ENCODE assay signal across 9 cellular contexts in genomic region chr11:46369458-46370152, GRCh38. TPM values are rescaled to one million over a fixed set of nuclear protein-coding genes. Genes with fewer than 3 reads are reported as not detected.
DNase-seq lines count a peak whose midpoint lies in the region; ATAC-seq lines count a peak whose summit lies in the region.
"Had no signal": no experiment of that assay in that cellular context is flagged by ENCODE, and none has a peak within 500 bp of the region (broad histone marks: within the 10 kb centered on the region; RNA-seq: fewer than 3 reads in every experiment).

No MANE protein-coding gene starts in this region.

- DNase-seq in DMS79 (lab: John Stamatoyannopoulos, UW), result peak; percentile 62
- DNase-seq in GM23248, result peak; percentile 80
- peak; percentile 27 to 36 for DNase-seq in NCI-H1930 (lab: John Stamatoyannopoulos, UW)
- DNase-seq in activated CD4-positive, alpha-beta T cell treated with anti-CD3 and anti-CD28 coated beads for 4 hours, result peak; percentile 54 to 56
- DNase-seq in effector memory CD8-positive, alpha-beta T cell, result peak in 1 of 3 experiments; percentile 52
- peak in 5 of 9 donors; percentile 45 to 58 (median 52) for DNase-seq in naive thymus-derived CD4-positive, alpha-beta T cell

- no peaks in the 10 kb centered on the region for H3F3A ChIP-seq in GM23248 (ENCODE audit: insufficient read depth)

- no peaks in the 10 kb centered on the region for H3K27me3 ChIP-seq in GM23248 (replicated peaks; ENCODE audit: insufficient read depth)
- no peaks in the 10 kb centered on the region for H3K27me3 ChIP-seq in naive thymus-derived CD4-positive, alpha-beta T cell (ENCODE audit: control insufficient read depth in 2 of 2, insufficient read depth in 2 of 2, low read length in 2 of 2)

- no peak overlapping the region for H3K4me3 Mint-ChIP-seq in effector memory CD8-positive, alpha-beta T cell
- H3K4me3 Mint-ChIP-seq in naive thymus-derived CD4-positive, alpha-beta T cell, result no peak overlapping the region

- H3K9me3 ChIP-seq in GM23248 (ENCODE audit: low read depth), result no peaks in the 10 kb centered on the region
- no peaks in the 10 kb centered on the region for H3K9me3 ChIP-seq in naive thymus-derived CD4-positive, alpha-beta T cell (ENCODE audit: control insufficient read depth in 2 of 3, low read length in 3 of 3)

- H3K4me3 ChIP-seq in GM23248, result no peak overlapping the region
- H3K4me3 ChIP-seq in naive thymus-derived CD4-positive, alpha-beta T cell (ENCODE audit: low read length), result no peak overlapping the region

- no peak overlapping the region for H2AFZ ChIP-seq in GM23248

- no peak overlapping the region for H3K27ac ChIP-seq in GM23248
- no peak overlapping the region for H3K27ac ChIP-seq in naive thymus-derived CD4-positive, alpha-beta T cell (ENCODE audit: low read depth, low read length)

- H3K4me2 ChIP-seq in GM23248 (ENCODE audit: unreplicated experiment), result no peak overlapping the region

- no peaks in the 10 kb centered on the region for H4K20me1 ChIP-seq in GM23248 (ENCODE audit: insufficient read depth)

- H3K4me1 Mint-ChIP-seq in effector memory CD8-positive, alpha-beta T cell (ENCODE audit: low read depth in 2 of 2), result peaks cover 26% of the 10 kb centered on the region in 2 donors
- peaks cover 6 to 33% (median 21%) of the 10 kb centered on the region in 7 donors for H3K4me1 Mint-ChIP-seq in naive thymus-derived CD4-positive, alpha-beta T cell

- H3K27me3 Mint-ChIP-seq in effector memory CD8-positive, alpha-beta T cell, result no peaks in the 10 kb centered on the region
- H3K27me3 Mint-ChIP-seq in naive thymus-derived CD4-positive, alpha-beta T cell, result no peaks in the 10 kb centered on the region

- POLR2A ChIA-PET in naive thymus-derived CD4-positive, alpha-beta T cell (lab: Charles Lee), result interaction anchor here (0.6 to 12.1 kb wide), 2 partner anchors 21 to 39 kb away, joined by 3 to 226 read pairs; partner anchors contain the start of gene DGKZ

- no peaks in the 10 kb centered on the region for H3K9me2 ChIP-seq in GM23248 (ENCODE audit: insufficient read depth)

- 67 to 71% methylated on average over 23 to 25 of the region's 25 CpGs for WGBS in GM23248 (ENCODE audit: low coverage in 1 of 2, low lambda C conversion rate in 2 of 2, missing lambda C conversion rate in 2 of 2), 2 experiments

- CTCF ChIA-PET in naive thymus-derived CD4-positive, alpha-beta T cell (lab: Charles Lee), result interaction anchor here (0.8 to 14.0 kb wide), 4 partner anchors 8 to 51 kb away, joined by 3 to 302 read pairs (median 5); partner anchors contain the start of gene DGKZ

- no peaks in the 10 kb centered on the region for H3K9me3 Mint-ChIP-seq in effector memory CD8-positive, alpha-beta T cell
- H3K9me3 Mint-ChIP-seq in naive thymus-derived CD4-positive, alpha-beta T cell, result no peaks in the 10 kb centered on the region

- intact Hi-C loops in naive thymus-derived CD4-positive, alpha-beta T cell (cut with micrococcal nuclease), result loop anchor here (1.0 to 5.0 kb wide), 2 partner anchors 9 to 168 kb away; no protein-coding TSS in a partner anchor

- H3K36me3 ChIP-seq in GM23248 (ENCODE audit: low read depth), result no peaks in the 10 kb centered on the region
- peaks cover 15 to 89% (median 36%) of the 10 kb centered on the region in 3 experiments for H3K36me3 ChIP-seq in naive thymus-derived CD4-positive, alpha-beta T cell (ENCODE audit: control insufficient read depth in 2 of 3, insufficient read depth in 3 of 3, low read length in 3 of 3)

- H3K79me2 ChIP-seq in GM23248 (ENCODE audit: insufficient read depth), result no peaks in the 10 kb centered on the region

- in situ Hi-C loops in GM23248 (cut with MboI), result no loop called here

- H3K27ac Mint-ChIP-seq in effector memory CD8-positive, alpha-beta T cell, result peak overlapping the region; percentile 44 to 84
- peak overlapping the region in 8 of 9 donors; percentile 21 to 91 (median 60) for H3K27ac Mint-ChIP-seq in naive thymus-derived CD4-positive, alpha-beta T cell

- H3K4me1 ChIP-seq in GM23248 (ENCODE audit: insufficient read depth), result no peaks in the 10 kb centered on the region
- peaks cover 0 to 6% of the 10 kb centered on the region in 2 donors for H3K4me1 ChIP-seq in naive thymus-derived CD4-positive, alpha-beta T cell (ENCODE audit: control insufficient read depth in 2 of 2, insufficient read depth in 2 of 2, low read length in 2 of 2)

- ATAC-seq in effector memory CD8-positive, alpha-beta T cell (replicated peaks), result peak; percentile 60
- ATAC-seq in naive thymus-derived CD4-positive, alpha-beta T cell, result peak; percentile 72
- ATAC-seq in HG02970 (IDR thresholded peaks at IDR 0.05; ENCODE audit: low FRiP score, unreplicated experiment) (no peak), HG03097 (IDR thresholded peaks at IDR 0.05; ENCODE audit: low FRiP score, unreplicated experiment) (no peak)

- peaks cover 70% of the 10 kb centered on the region for H3K36me3 Mint-ChIP-seq in effector memory CD8-positive, alpha-beta T cell (ENCODE audit: insufficient read depth)
- H3K36me3 Mint-ChIP-seq in naive thymus-derived CD4-positive, alpha-beta T cell, result peaks cover 0 to 16% (median 7%) of the 10 kb centered on the region in 5 donors

- H3K9ac ChIP-seq in GM23248, result no peak overlapping the region

RNA-seq across cellular contexts. Expression of gene MDK, which starts 11.9 kb away (rescaled TPM):
- 2.7 and 10.7 TPM in 2 replicates for total RNA-seq in GM23248 (2014; rRNA removed; shearing (Covaris generic))
- polyA plus RNA-seq in GM23248 (2016; fragmentation: Nextera tagmentation; extraction: Ambion mirVana), result 31.5 and 34.5 TPM in 2 replicates
- total RNA-seq in naive thymus-derived CD4-positive, alpha-beta T cell, result 10 to 100 TPM in 2 of 5 experiments, 1 to 10 TPM in 3; 4.9 to 13.5 (median 8.8) TPM
- polyA plus RNA-seq in naive thymus-derived CD4-positive, alpha-beta T cell, result under 1 TPM in 1 of 2 donors, not detected in 1; 0.35 TPM

RNA-seq across cellular contexts. Expression of gene CHRM4, which starts 22.0 kb away (rescaled TPM):
- not detected in 2 replicates for total RNA-seq in GM23248 (2014; rRNA removed; shearing (Covaris generic))
- not detected in 2 replicates for polyA plus RNA-seq in GM23248 (2016; fragmentation: Nextera tagmentation; extraction: Ambion mirVana)
- total RNA-seq in naive thymus-derived CD4-positive, alpha-beta T cell, result 1 to 10 TPM in 2 of 5 experiments, under 1 TPM in 1, not detected in 2; 0.48 to 3.5 (median 3.1) TPM
- under 1 TPM; 0.15 to 0.17 TPM for polyA plus RNA-seq in naive thymus-derived CD4-positive, alpha-beta T cell
- total RNA-seq: activated CD8-positive, alpha-beta memory T cell treated with anti-CD3 and anti-CD28 coated beads for 36 hours had no signal

RNA-seq across cellular contexts. Expression of gene DGKZ, which starts 22.3 kb away (rescaled TPM):
- total RNA-seq in GM23248 (2014; rRNA removed; shearing (Covaris generic)), result 50.7 and 62.7 TPM in 2 replicates
- polyA plus RNA-seq in GM23248 (2016; fragmentation: Nextera tagmentation; extraction: Ambion mirVana), result 21.4 and 23.9 TPM in 2 replicates
- 100 to 1,000 TPM; 146 to 291 (median 263) TPM for total RNA-seq in naive thymus-derived CD4-positive, alpha-beta T cell
- polyA plus RNA-seq in naive thymus-derived CD4-positive, alpha-beta T cell, result 10 to 100 TPM; 41.5 to 70.5 TPM

Comparison
In these comparisons a context has a peak if more than half of its experiments do, and no peak if none do; other contexts are left out.
1. ATAC-seq: peak in effector memory CD8-positive, alpha-beta T cell (single experiment) and naive thymus-derived CD4-positive, alpha-beta T cell (single experiment); none in HG02970 (single experiment) and HG03097 (single experiment).